In the genomic region with DNA sequence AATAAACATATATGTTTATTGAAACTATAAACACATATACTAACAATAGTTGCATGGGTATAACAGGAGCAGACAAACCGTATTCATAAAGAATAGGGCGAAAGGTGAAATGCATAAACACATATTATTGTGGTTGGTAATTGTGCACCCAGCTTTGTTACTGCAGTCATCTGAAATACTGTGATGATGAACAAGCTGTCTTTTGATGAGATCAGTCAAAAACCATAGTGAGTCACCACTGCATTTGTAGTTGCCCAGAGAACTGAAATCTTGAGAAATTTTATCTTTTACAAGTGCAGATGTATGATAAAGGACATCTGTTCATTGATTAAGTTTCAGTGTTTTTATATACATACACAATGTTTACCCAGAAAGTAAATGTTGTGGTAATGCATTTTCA, we compare ENCODE assay signal across 15 cellular contexts.
DNase-seq lines count a peak whose midpoint lies in the region; FAIRE-seq and TF ChIP-seq lines count a peak whose summit lies in the region.
"Had no signal": no experiment of that assay in that cellular context is flagged by ENCODE, and none has a peak within 500 bp of the region (broad histone marks: within the 10 kb centered on the region; RNA-seq: fewer than 3 reads in every experiment).

No MANE protein-coding gene starts in this region.

- TF ChIP-seq CTCF in VCaP (conservative IDR thresholded peaks at IDR 0.05), result no peak

- peak overlapping the region; percentile 98; the same call in 1 of the 2 replicates for H3K27ac ChIP-seq in VCaP
- H3K27ac ChIP-seq in caudate nucleus (ENCODE audit: low read depth, low read length), result no peak overlapping the region
- H3K27ac ChIP-seq: adrenal gland, skin epidermis, tibial artery had no signal

- no peak for TF ChIP-seq POLR2A in H54 (IDR thresholded peaks at IDR 0.05; ENCODE audit: low read depth, low read length)

- intact Hi-C loops in cardiac septum (cut with DNase I), result no loop called here

- peak; percentile 52 for FAIRE-seq in H54 (lab: Jason Lieb, UNC)

- peak; percentile 15 for DNase-seq in A172 (ENCODE audit: low spot score)
- DNase-seq in H54 (ENCODE audit: insufficient read length, low spot score), result no peak
- peak; percentile 39 for DNase-seq in fibroblast of the conjunctiva (ENCODE audit: low read depth)
- DNase-seq in caudate nucleus (lab: John Stamatoyannopoulos, UW), result no peak
- no peak for DNase-seq in NCI-H1694 (lab: John Stamatoyannopoulos, UW)
- DNase-seq in activated naive CD4-positive, alpha-beta T cell treated with Interleukin-2 at 50 U/mL for 16 hours, result no peak
- DNase-seq in cardiac septum (ENCODE audit: low spot score), result no peak
- DNase-seq: adrenal gland; GDM1; islet precursor cell; naive thymus-derived CD8-positive, alpha-beta T cell; T-helper 9 cell; tibial artery had no signal

Comparison
In these comparisons a context has a peak if more than half of its experiments do, and no peak if none do; other contexts are left out.
1. DNase-seq: peak in A172 (single experiment) and fibroblast of the conjunctiva (single experiment); none in H54 (single experiment), caudate nucleus (0 of 61), NCI-H1694 (single experiment), activated naive CD4-positive, alpha-beta T cell treated with Interleukin-2 at 50 U/mL for 16 hours (single experiment) and cardiac septum (single experiment).